1 cellular context compared by ENCODE assay signal in genomic region chr15:90931737-90932659, GRCh38.
TF ChIP-seq lines count a peak whose summit lies in the region.

Gene HDDC3, minus strand, starts transcription at chr15:90932549. Its CDS starts 9 bp downstream, at chr15:90932540.

TF ChIP-seq in K562, 482 proteins besides CTCF, POLR2A, EP300 and RAD21 (continued from another document and continues in another):
- TF ChIP-seq RFX5 (IDR thresholded peaks at IDR 0.05; ENCODE audit: low read depth, low read length) (peak; percentile 47; the same call in 1 of the 2 replicates), ERF (CRISPR knock-in tag; IDR thresholded peaks at IDR 0.05) (peak; percentile 4), ARHGAP35 (IDR thresholded peaks at IDR 0.05; ENCODE audit: partially characterized antibody) (no peak), ELF4 (CRISPR knock-in tag; IDR thresholded peaks at IDR 0.05) (peak; percentile 83), ZNF398 (CRISPR knock-in tag; IDR thresholded peaks at IDR 0.05) (no peak), ZNF584 (CRISPR knock-in tag; IDR thresholded peaks at IDR 0.05; ENCODE audit: low read depth) (no peak), BMI1 (IDR thresholded peaks at IDR 0.05; ENCODE audit: low read length) (no peak), THRB (CRISPR knock-in tag; conservative IDR thresholded peaks at IDR 0.05) (peak; percentile 82; the same call in 1 of the 2 replicates), E4F1 (CRISPR knock-in tag; IDR thresholded peaks at IDR 0.05; ENCODE audit: borderline replicate concordance) (no peak), HOXB6 (CRISPR knock-in tag; IDR thresholded peaks at IDR 0.05; ENCODE audit: borderline replicate concordance) (no peak), ELK1 (CRISPR knock-in tag; IDR thresholded peaks at IDR 0.05) (no peak), ZBTB1 (CRISPR knock-in tag; IDR thresholded peaks at IDR 0.05; ENCODE audit: borderline replicate concordance, low read depth) (no peak), NELFE (IDR thresholded peaks at IDR 0.05; ENCODE audit: insufficient read depth, insufficient read length) (no peak), ZNF609 (CRISPR knock-in tag; IDR thresholded peaks at IDR 0.05; ENCODE audit: borderline replicate concordance) (no peak), PCBP1 (IDR thresholded peaks at IDR 0.05; ENCODE audit: low read depth, low read length, poor library complexity, severe bottlenecking) (peak; percentile 24), SRSF1 (IDR thresholded peaks at IDR 0.05; ENCODE audit: low read depth, low read length) (no peak), TEAD2 (tag; IDR thresholded peaks at IDR 0.05) (no peak), MAZ (CRISPR knock-in tag; conservative IDR thresholded peaks at IDR 0.05 in 1 of 2, IDR thresholded peaks at IDR 0.05 in 1 of 2) (peak in 1 of 2 experiments; percentile 84; a peak in 3 of 4 replicates), FOXP4 (CRISPR knock-in tag; IDR thresholded peaks at IDR 0.05; ENCODE audit: borderline replicate concordance) (no peak), KHSRP (IDR thresholded peaks at IDR 0.05) (no peak), DACH1 (IDR thresholded peaks at IDR 0.05; ENCODE audit: partially characterized antibody) (no peak), ZKSCAN1 (IDR thresholded peaks at IDR 0.05; ENCODE audit: low read depth, low read length) (0 out of 2 replicates have a peak, but pooled peaks have one; percentile 50), PML (IDR thresholded peaks at IDR 0.05; ENCODE audit: low read length) (peak; percentile 20; the same call in 1 of the 2 replicates), U2AF1 (optimal IDR thresholded peaks at IDR 0.05; ENCODE audit: low read depth, low read length) (peak; percentile 83), ZNF518B (CRISPR knock-in tag; IDR thresholded peaks at IDR 0.05) (no peak), DDX20 (tag; IDR thresholded peaks at IDR 0.05; ENCODE audit: low read depth) (no peak), RBM14 (IDR thresholded peaks at IDR 0.05; ENCODE audit: borderline replicate concordance, insufficient read depth, low read depth, low read length) (0 out of 2 replicates have a peak, but pooled peaks have one; percentile 38), HMGN3 (IDR thresholded peaks at IDR 0.05; ENCODE audit: borderline replicate concordance, extremely low read depth, insufficient read length, low read depth, low read length) (peak; percentile 80), BCL6 (CRISPR knock-in tag; IDR thresholded peaks at IDR 0.05) (no peak), HEY1 (CRISPR knock-in tag; IDR thresholded peaks at IDR 0.05; ENCODE audit: borderline replicate concordance) (no peak), FOXJ3 (CRISPR knock-in tag; IDR thresholded peaks at IDR 0.05) (no peak), ZNF785 (CRISPR knock-in tag; IDR thresholded peaks at IDR 0.05) (no peak), KDM5B (IDR thresholded peaks at IDR 0.05; ENCODE audit: insufficient replicate concordance, low read depth, low read length) (peak; percentile 72), KLF13 (tag; IDR thresholded peaks at IDR 0.05; ENCODE audit: borderline replicate concordance, low read depth) (peak; percentile 61; the same call in 1 of the 2 replicates), ETS2 (tag; IDR thresholded peaks at IDR 0.05; ENCODE audit: borderline replicate concordance, poor library complexity, severe bottlenecking) (no peak), RUNX1 (IDR thresholded peaks at IDR 0.05; ENCODE audit: low read depth) (no peak), ATF1 (CRISPR knock-in tag; IDR thresholded peaks at IDR 0.05) (no peak), ATF1 (tag; IDR thresholded peaks at IDR 0.05) (peak; percentile 70), ZNF77 (CRISPR knock-in tag; IDR thresholded peaks at IDR 0.05) (no peak), GABPB1 (CRISPR knock-in tag; IDR thresholded peaks at IDR 0.05) (peak; percentile 60; the same call in 1 of the 2 replicates), ESRRA (IDR thresholded peaks at IDR 0.05; ENCODE audit: borderline replicate concordance, low read depth) (peak; percentile 70), E2F6 (IDR thresholded peaks at IDR 0.05; ENCODE audit: borderline replicate concordance in 1 of 2, extremely low read depth in 1 of 2, insufficient read depth in 1 of 2, insufficient read length in 1 of 2, low read depth in 1 of 2, low read length in 1 of 2, poor library complexity in 1 of 2, severe bottlenecking in 1 of 2) (peak in 1 of 2 experiments; percentile 72), ZNF134 (CRISPR knock-in tag; conservative IDR thresholded peaks at IDR 0.05) (0 out of 2 replicates have a peak, but pooled peaks have one; percentile 7), ELK3 (CRISPR knock-in tag; IDR thresholded peaks at IDR 0.05) (no peak), ZNF778 (CRISPR knock-in tag; IDR thresholded peaks at IDR 0.05) (no peak)
